In genomic region chr2:237167934-237168333, GRCh38 we compare ENCODE assay signal across 38 cellular contexts.
"Had no signal": no experiment of that assay in that cellular context is flagged by ENCODE, and none has a peak within 500 bp of the region (broad histone marks: within the 10 kb centered on the region; RNA-seq: fewer than 3 reads in every experiment).

No MANE protein-coding gene starts in this region.

- H3K9me3 Mint-ChIP-seq: activated CD4-positive, alpha-beta T cell treated with anti-CD3 and anti-CD28 coated beads, Interleukin-2, amount 10 ng/mL, durations not matched to agents 24 days and 14 days; activated naive CD4-positive, alpha-beta T cell treated with anti-CD3 and anti-CD28 coated beads, Interleukin-2, amount 50 U/mL, for 24 hours; activated naive CD8-positive, alpha-beta T cell treated with anti-CD3 and anti-CD28 coated beads, Interleukin-2, amount 10 ng/mL, durations not matched to agents 7 days and 5 days; activated T-helper 1 cell treated with anti-CD3 and anti-CD28 coated beads, Interleukin-12 subunit alpha, Interleukin-12 subunit beta, Interleukin-2, Interleukin-4 antibody, amounts not matched to agents 30 ng/mL and 10 ng/mL and 1 ng/mL, durations not matched to agents 14 hours and 24 hours and 36 hours; activated T-helper 17 cell treated with anti-CD3 and anti-CD28 coated beads, Interleukin-2, amount 50 U/mL, for 72 hours; central memory CD8-positive, alpha-beta T cell had no signal

- H3K4me1 Mint-ChIP-seq: activated B cell treated with CpG ODN at 0.5 μM for 24 hours; activated CD4-positive, alpha-beta T cell treated with anti-CD3 and anti-CD28 coated beads, Interleukin-2, amount 10 ng/mL, durations not matched to agents 24 days and 14 days; activated naive CD4-positive, alpha-beta T cell treated with anti-CD3 and anti-CD28 coated beads, Interleukin-2, amount 50 U/mL, for 24 hours; activated naive CD8-positive, alpha-beta T cell treated with anti-CD3 and anti-CD28 coated beads, Interleukin-2, amount 50 U/mL, for 24 hours; activated T-helper 17 cell treated with anti-CD3 and anti-CD28 coated beads, Interleukin-2, amount 50 U/mL, for 72 hours; central memory CD8-positive, alpha-beta T cell had no signal

- DNase-seq: activated B cell treated with CpG ODN at 0.5 μM for 24 hours; activated CD4-positive, alpha-beta memory T cell treated with anti-CD3 and anti-CD28 coated beads for 36 hours; activated CD4-positive, alpha-beta T cell treated with anti-CD3 and anti-CD28 coated beads for 4 hours; activated CD4-positive, alpha-beta T cell treated with anti-CD3 and anti-CD28 coated beads, Interleukin-2, amount 10 ng/mL, durations not matched to agents 24 days and 14 days; activated CD4-positive, alpha-beta T cell treated with anti-CD3 and anti-CD28 coated beads, Interleukin-2, amount 50 U/mL, for 1 hour; activated CD4-positive, alpha-beta T cell treated with anti-CD3 and anti-CD28 coated beads, Interleukin-2, amount 50 U/mL, for 4 hours; activated CD4-positive, CD25-positive, alpha-beta regulatory T cell treated with anti-CD3 and anti-CD28 coated beads, Interleukin-2, amount 50 U/mL, for 72 hours; activated CD8-positive, alpha-beta memory T cell treated with anti-CD3 and anti-CD28 coated beads, Interleukin-2, amount 50 U/mL, for 4 hours; activated CD8-positive, alpha-beta T cell treated with anti-CD3 and anti-CD28 coated beads for 36 hours; activated effector memory CD4-positive, alpha-beta T cell treated with anti-CD3 and anti-CD28 coated beads, Interleukin-2, amount 50 U/mL, for 16 hours; activated gamma-delta T cell treated with Interleukin-2 at 50 U/mL for 16 hours; activated naive CD4-positive, alpha-beta T cell; activated naive CD4-positive, alpha-beta T cell treated with anti-CD3 and anti-CD28 coated beads for 36 hours; activated naive CD8-positive, alpha-beta T cell treated with anti-CD3 and anti-CD28 coated beads, Interleukin-2, amount 10 ng/mL, durations not matched to agents 7 days and 5 days; activated naive CD8-positive, alpha-beta T cell treated with anti-CD3 and anti-CD28 coated beads, Interleukin-2, amount 50 U/mL, for 24 hours; activated T-cell treated with anti-CD3 and anti-CD28 coated beads for 4 hours; activated T-cell treated with anti-CD3 and anti-CD28 coated beads, Interleukin-2, amount 50 U/mL, for 1 hour; activated T-cell treated with anti-CD3 and anti-CD28 coated beads, Interleukin-2, amount 50 U/mL, for 4 hours; activated T-cell treated with anti-CD3 and anti-CD28 coated beads, Interleukin-2, amount 50 U/mL, for 72 hours; amygdala; anterior cingulate cortex; caudate nucleus; cerebellar nuclear complex; T-helper 2 cell; T-helper 9 cell had no signal

- H3K27me3 ChIP-seq: ascending aorta, cardiac muscle cell had no signal

- ATAC-seq: activated CD8-positive, alpha-beta T cell treated with anti-CD3 and anti-CD28 coated beads for 36 hours; activated naive CD8-positive, alpha-beta T cell treated with anti-CD3 and anti-CD28 coated beads, Interleukin-2, amount 50 U/mL, for 24 hours; activated T-cell treated with anti-CD3 and anti-CD28 coated beads, Interleukin-2, amount 50 U/mL, for 4 hours; activated T-cell treated with anti-CD3 and anti-CD28 coated beads, Interleukin-2, amount 50 U/mL, for 72 hours; activated T-helper 17 cell treated with anti-CD3 and anti-CD28 coated beads, Interleukin-2, amount 50 U/mL, for 72 hours had no signal

- H3K36me3 ChIP-seq: ascending aorta, cardiac muscle cell had no signal

- H3K4me3 ChIP-seq: ascending aorta, cardiac muscle cell had no signal

- FAIRE-seq: bronchial epithelial cell, TTC549 had no signal

- H3K27me3 Mint-ChIP-seq: activated naive CD4-positive, alpha-beta T cell treated with anti-CD3 and anti-CD28 coated beads, Interleukin-2, amount 50 U/mL, for 24 hours had no signal

- H3K4me3 Mint-ChIP-seq: activated B cell treated with CpG ODN at 0.5 μM for 24 hours; activated CD4-positive, alpha-beta memory T cell treated with anti-CD3 and anti-CD28 coated beads for 36 hours; activated CD4-positive, alpha-beta T cell treated with anti-CD3 and anti-CD28 coated beads, Interleukin-2, amount 10 ng/mL, durations not matched to agents 24 days and 14 days; activated CD8-positive, alpha-beta T cell treated with anti-CD3 and anti-CD28 coated beads for 36 hours; activated naive CD4-positive, alpha-beta T cell treated with anti-CD3 and anti-CD28 coated beads for 36 hours; activated naive CD4-positive, alpha-beta T cell treated with anti-CD3 and anti-CD28 coated beads, Interleukin-2, amount 50 U/mL, for 24 hours; activated naive CD8-positive, alpha-beta T cell; activated naive CD8-positive, alpha-beta T cell treated with anti-CD3 and anti-CD28 coated beads, Interleukin-2, amount 10 ng/mL, durations not matched to agents 7 days and 5 days; activated naive CD8-positive, alpha-beta T cell treated with anti-CD3 and anti-CD28 coated beads, Interleukin-2, amount 50 U/mL, for 24 hours; activated T-cell treated with anti-CD3 and anti-CD28 coated beads, Interleukin-2, amount 50 U/mL, for 4 hours; activated T-cell treated with anti-CD3 and anti-CD28 coated beads, Interleukin-2, amount 50 U/mL, for 72 hours; activated T-helper 1 cell treated with anti-CD3 and anti-CD28 coated beads, Interleukin-12 subunit alpha, Interleukin-12 subunit beta, Interleukin-2, Interleukin-4 antibody, amounts not matched to agents 30 ng/mL and 10 ng/mL and 1 ng/mL, durations not matched to agents 14 hours and 24 hours and 36 hours; activated T-helper 17 cell treated with anti-CD3 and anti-CD28 coated beads, Interleukin-2, amount 50 U/mL, for 72 hours; brain; central memory CD8-positive, alpha-beta T cell; T-helper 1 cell treated with Interleukin-12 subunit alpha and Interleukin-12 subunit beta and Interleukin-4 antibody, amounts not matched to agents 30 μg/mL and 1 μg/mL, for 36 hours; T-helper 2 cell treated with Interferon-gamma antibody and Interleukin-4, amounts not matched to agents 5 μg/mL and 100 μg/mL, for 36 hours had no signal

- H3K36me3 Mint-ChIP-seq: activated CD4-positive, alpha-beta memory T cell treated with anti-CD3 and anti-CD28 coated beads for 36 hours; activated naive CD8-positive, alpha-beta T cell treated with anti-CD3 and anti-CD28 coated beads, Interleukin-2, amount 10 ng/mL, durations not matched to agents 7 days and 5 days; brain had no signal

- H3K27ac Mint-ChIP-seq: activated B cell treated with CpG ODN at 0.5 μM for 24 hours; activated CD4-positive, alpha-beta memory T cell treated with anti-CD3 and anti-CD28 coated beads for 36 hours; activated CD4-positive, alpha-beta T cell treated with anti-CD3 and anti-CD28 coated beads, Interleukin-2, amount 10 ng/mL, durations not matched to agents 24 days and 14 days; activated CD8-positive, alpha-beta T cell treated with anti-CD3 and anti-CD28 coated beads for 36 hours; activated naive CD4-positive, alpha-beta T cell treated with anti-CD3 and anti-CD28 coated beads for 36 hours; activated naive CD4-positive, alpha-beta T cell treated with anti-CD3 and anti-CD28 coated beads, Interleukin-2, amount 50 U/mL, for 24 hours; activated naive CD8-positive, alpha-beta T cell; activated naive CD8-positive, alpha-beta T cell treated with anti-CD3 and anti-CD28 coated beads, Interleukin-2, amount 10 ng/mL, durations not matched to agents 7 days and 5 days; activated naive CD8-positive, alpha-beta T cell treated with anti-CD3 and anti-CD28 coated beads, Interleukin-2, amount 50 U/mL, for 24 hours; activated T-cell treated with anti-CD3 and anti-CD28 coated beads, Interleukin-2, amount 50 U/mL, for 72 hours; activated T-helper 1 cell treated with anti-CD3 and anti-CD28 coated beads, Interleukin-12 subunit alpha, Interleukin-12 subunit beta, Interleukin-2, Interleukin-4 antibody, amounts not matched to agents 30 ng/mL and 10 ng/mL and 1 ng/mL, durations not matched to agents 14 hours and 24 hours and 36 hours; activated T-helper 17 cell treated with anti-CD3 and anti-CD28 coated beads, Interleukin-2, amount 50 U/mL, for 72 hours; brain; T-helper 1 cell treated with Interleukin-12 subunit alpha and Interleukin-12 subunit beta and Interleukin-4 antibody, amounts not matched to agents 30 μg/mL and 1 μg/mL, for 36 hours; T-helper 2 cell treated with Interferon-gamma antibody and Interleukin-4, amounts not matched to agents 5 μg/mL and 100 μg/mL, for 36 hours had no signal

- H3K27ac ChIP-seq: ascending aorta, cardiac muscle cell, VCaP had no signal
